In genomic region chr15:73051402-73051810, GRCh38 we compare ENCODE assay signal across 8 cellular contexts. TPM values are rescaled to one million over a fixed set of nuclear protein-coding genes. Genes with fewer than 3 reads are reported as not detected.
A peak's percentile ranks its signal among the peaks of the same experiment; 100 is the strongest.
DNase-seq lines count a peak whose midpoint lies in the region; ATAC-seq and TF ChIP-seq lines count a peak whose summit lies in the region.

No MANE protein-coding gene starts in this region.

- H3K56ac ChIP-seq in H9 (ENCODE audit: insufficient read length, low read depth, low read length): no peak overlapping the region

- H3K18ac ChIP-seq in H9 (ENCODE audit: insufficient read length, low read depth, low read length): peak overlapping the region; percentile 43

- intact Hi-C loops in A673 (cut with micrococcal nuclease; ENCODE audit: unreplicated experiment): loop anchor here (10.0 kb wide), 1 partner anchor 193 kb away; no protein-coding TSS in a partner anchor

- TF ChIP-seq CTCF in A673 (conservative IDR thresholded peaks at IDR 0.05; ENCODE audit: low read depth, low read length): no peak
- no peak for TF ChIP-seq CTCF in H9 (conservative IDR thresholded peaks at IDR 0.05)
- no peak for TF ChIP-seq CTCF in fibroblast of the aortic adventitia (IDR thresholded peaks at IDR 0.05; ENCODE audit: insufficient read depth, low read length)

- ATAC-seq in GM18868 (IDR thresholded peaks at IDR 0.05; ENCODE audit: unreplicated experiment): no peak
- no peak for ATAC-seq in HG03439 (IDR thresholded peaks at IDR 0.05; ENCODE audit: unreplicated experiment)

- POLR2A ChIA-PET in A673 (lab: Charles Lee; ENCODE audit: low non-redundant PET): interaction anchor here (0.8 kb wide), 1 partner anchor 124 kb away, joined by 4 read pairs; no protein-coding TSS in a partner anchor

- H3K4me1 Mint-ChIP-seq in H9: peaks cover 20 to 24% of the 10 kb centered on the region in 2 experiments
- peaks cover 5% of the 10 kb centered on the region for H3K4me1 Mint-ChIP-seq in T-helper 2 cell treated with Interferon-gamma antibody and Interleukin-4, amounts not matched to agents 5 μg/mL and 100 μg/mL, for 36 hours (ENCODE audit: low read depth)

- H2BK12ac ChIP-seq in H9 (ENCODE audit: insufficient read length, low read depth, low read length): no peak overlapping the region

- H3K27ac Mint-ChIP-seq in H9: peak overlapping the region in 2 of 3 experiments; percentile 7 to 36; a peak in 1 of 7 replicates
- no peak overlapping the region for H3K27ac Mint-ChIP-seq in T-helper 2 cell treated with Interferon-gamma antibody and Interleukin-4, amounts not matched to agents 5 μg/mL and 100 μg/mL, for 36 hours

- H4K8ac ChIP-seq in H9 (replicated peaks; ENCODE audit: insufficient read length, low read depth, low read length): no peak overlapping the region

- H3K4me1 ChIP-seq in A673 (ENCODE audit: insufficient read depth, low read length, poor library complexity, severe bottlenecking) (peaks cover 25% of the 10 kb centered on the region), H9 (ENCODE audit: insufficient read depth, low read length) (no peaks in the 10 kb centered on the region)

- peak overlapping the region; percentile 92 for H3K4me2 ChIP-seq in H9 (ENCODE audit: insufficient read depth, insufficient read length, low read length)

- no peak overlapping the region for H3T11ph ChIP-seq in H9 (ENCODE audit: low read length)

- H3K79me2 ChIP-seq in H9 (ENCODE audit: insufficient read depth, low read length): peaks cover 3% of the 10 kb centered on the region; the same call in 1 of the 2 replicates

- H2BK20ac ChIP-seq in H9 (ENCODE audit: low read depth, low read length, poor library complexity, severe bottlenecking): no peak overlapping the region

- no peak overlapping the region for H4K91ac ChIP-seq in H9 (ENCODE audit: insufficient read length, low read depth, low read length)

- no peak overlapping the region for H2AK5ac ChIP-seq in H9 (ENCODE audit: insufficient read length, low read length)

- H3K27ac ChIP-seq in A673 (ENCODE audit: low read depth, low read length, poor library complexity, severe bottlenecking) (peak overlapping the region; percentile 84), H9 (ENCODE audit: insufficient read length, low read depth, low read length) (no peak overlapping the region)

- peak overlapping the region; percentile 91 for H3K14ac ChIP-seq in H9 (ENCODE audit: insufficient read depth, low read length)

- no peak overlapping the region for H2BK15ac ChIP-seq in H9 (ENCODE audit: low read depth, low read length)

- H3K9ac ChIP-seq in H9 (ENCODE audit: extremely low read depth, insufficient read length, low read length): peak overlapping the region; percentile 84

- H3K9me3 Mint-ChIP-seq in H9: no peaks in the 10 kb centered on the region; a peak in 1 of 5 replicates
- no peaks in the 10 kb centered on the region for H3K9me3 Mint-ChIP-seq in T-helper 2 cell treated with Interferon-gamma antibody and Interleukin-4, amounts not matched to agents 5 μg/mL and 100 μg/mL, for 36 hours

- peaks cover 7% of the 10 kb centered on the region for H3K23me2 ChIP-seq in H9 (ENCODE audit: insufficient read length, low read depth, low read length, poor library complexity, severe bottlenecking)

- no peaks in the 10 kb centered on the region; the same call in 1 of the 2 replicates for H3K27me3 Mint-ChIP-seq in H9 (ENCODE audit: low read depth)
- peaks cover 38% of the 10 kb centered on the region for H3K27me3 Mint-ChIP-seq in T-helper 2 cell treated with Interferon-gamma antibody and Interleukin-4, amounts not matched to agents 5 μg/mL and 100 μg/mL, for 36 hours (ENCODE audit: low read depth)

- H2AFZ ChIP-seq in H9 (ENCODE audit: low read length): peak overlapping the region; percentile 74

- no CpG with 5 or more reads among the region's 42 CpGs for WGBS in H9 (ENCODE audit: extremely low coverage, insufficient read length, low lambda C conversion rate)

- no peak overlapping the region for H3K23ac ChIP-seq in H9 (ENCODE audit: insufficient read length, low read depth, low read length)

- H3K27me3 ChIP-seq in A673 (replicated peaks; ENCODE audit: insufficient read depth, low read depth, low read length, poor library complexity): no peaks in the 10 kb centered on the region
- H3K27me3 ChIP-seq in H9 (ENCODE audit: insufficient read depth, low read length): no peaks in the 10 kb centered on the region

- H3K4me3 ChIP-seq in A673 (ENCODE audit: low read depth, low read length, poor library complexity, severe bottlenecking) (peak overlapping the region; percentile 61), fibroblast of the aortic adventitia (ENCODE audit: low read depth, low read length) (peak overlapping the region; percentile 77)

- H2BK5ac ChIP-seq in H9 (ENCODE audit: insufficient read length, low read length): no peak overlapping the region

- H3K36me3 Mint-ChIP-seq in H9 (ENCODE audit: insufficient read depth in 1 of 3, low read depth in 3 of 3): no peaks in the 10 kb centered on the region
- H3K36me3 Mint-ChIP-seq in T-helper 2 cell treated with Interferon-gamma antibody and Interleukin-4, amounts not matched to agents 5 μg/mL and 100 μg/mL, for 36 hours (ENCODE audit: low read depth): no peaks in the 10 kb centered on the region

- H4K5ac ChIP-seq in H9 (ENCODE audit: insufficient read length, low read depth, low read length): no peak overlapping the region

- H3K4me3 Mint-ChIP-seq in H9: peak overlapping the region; percentile 76 to 82
- peak overlapping the region; percentile 72 for H3K4me3 Mint-ChIP-seq in T-helper 2 cell treated with Interferon-gamma antibody and Interleukin-4, amounts not matched to agents 5 μg/mL and 100 μg/mL, for 36 hours

- H3K79me1 ChIP-seq in H9 (ENCODE audit: insufficient read depth, low read depth, low read length, poor library complexity, severe bottlenecking): no peaks in the 10 kb centered on the region

- no TSS peak for BruUV-seq in A673 (replicated peaks; lab: Mats Ljungman, UMichigan)

- H2BK120ac ChIP-seq in H9 (ENCODE audit: low read depth, low read length, poor library complexity, severe bottlenecking): no peak overlapping the region

- H3K4ac ChIP-seq in H9 (ENCODE audit: low read depth, low read length): no peak overlapping the region

- DNase-seq in A673 (ENCODE audit: low spot score) (peak; percentile 5), H9 (no peak), fibroblast of the aortic adventitia (ENCODE audit: low read depth) (no peak), nucleus accumbens (lab: John Stamatoyannopoulos, UW) (peak in 48 of 56 donors; percentile 17 to 91 (median 72)), COLO829 (ENCODE audit: low spot score) (no peak)
- DNase-seq in T-helper 2 cell treated with Interferon-gamma antibody and Interleukin-4, amounts not matched to agents 5 μg/mL and 100 μg/mL, for 36 hours (ENCODE audit: low spot score): no peak

- H3K9me3 ChIP-seq in A673 (ENCODE audit: low read depth, low read length, poor library complexity, severe bottlenecking) (no peaks in the 10 kb centered on the region), H9 (ENCODE audit: control insufficient read depth, low read depth, low read length) (no peaks in the 10 kb centered on the region)

- no peaks in the 10 kb centered on the region for H3K36me3 ChIP-seq in A673 (ENCODE audit: insufficient read depth, low read length, poor library complexity, severe bottlenecking)

- CTCF ChIA-PET in A673 (lab: Charles Lee): no interaction called here

- H4K20me1 ChIP-seq in H9 (ENCODE audit: control insufficient read depth, insufficient read depth, insufficient read length): no peaks in the 10 kb centered on the region

RNA-seq across cellular contexts. Expression of gene NEO1, which starts 0.9 kb away (rescaled TPM):
- total RNA-seq in A673 (2021) (63.7 and 72.6 TPM in 2 replicates), H9 (2021) (37.7 and 41.8 TPM in 2 replicates), fibroblast of the aortic adventitia (ENCODE audit: low replicate concordance) (26.2 and 72.4 TPM in 2 replicates)

Comparison
In these comparisons a context has a peak if more than half of its experiments do, and no peak if none do; other contexts are left out.
1. DNase-seq: peak in A673 (single experiment) and nucleus accumbens (48 of 56); none in H9 (single experiment), T-helper 2 cell treated with Interferon-gamma antibody and Interleukin-4, amounts not matched to agents 5 μg/mL and 100 μg/mL, for 36 hours (single experiment), fibroblast of the aortic adventitia (single experiment) and COLO829 (single experiment).